Comparison of ENCODE assay signal across 1 cellular context in the genomic region with DNA sequence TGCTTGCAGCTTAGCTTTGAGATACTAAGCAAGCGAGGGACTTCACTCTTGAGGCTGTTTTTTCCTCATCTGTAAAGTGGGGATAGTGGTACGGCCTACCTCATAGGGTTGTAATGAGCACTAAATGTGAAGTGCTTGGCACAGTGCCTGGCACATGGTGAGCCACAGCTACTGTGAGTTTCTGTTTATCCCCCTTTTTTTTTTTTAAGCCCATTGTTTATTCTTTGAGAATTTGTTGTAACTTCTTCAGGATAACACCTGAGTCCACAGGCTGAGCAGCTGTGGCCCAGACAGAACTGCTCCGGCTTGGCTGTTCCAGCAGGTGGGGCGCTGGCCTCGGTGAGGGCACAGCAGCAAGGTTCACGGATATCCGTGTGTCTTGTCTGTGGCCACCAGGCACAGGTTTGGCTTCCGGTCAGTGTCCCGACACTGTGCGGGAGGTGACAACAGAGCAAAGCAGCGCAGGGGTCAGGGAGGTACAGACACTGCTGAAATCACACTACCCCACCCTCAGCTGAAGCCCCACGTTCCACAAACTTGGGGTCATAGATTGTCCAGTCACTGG.
TF ChIP-seq lines count a peak whose summit lies in the region.

No MANE protein-coding gene starts in this region.

TF ChIP-seq in WTC11, 78 proteins besides CTCF, POLR2A, EP300 and RAD21 (continued from another document):
- TF ChIP-seq E2F4 (CRISPR knock-in tag; IDR thresholded peaks at IDR 0.05; ENCODE audit: borderline replicate concordance, low read depth) = no peak
- no peak for TF ChIP-seq ATF2 (CRISPR knock-in tag; IDR thresholded peaks at IDR 0.05; ENCODE audit: borderline replicate concordance, low read depth)
- TF ChIP-seq, protein P1, sequence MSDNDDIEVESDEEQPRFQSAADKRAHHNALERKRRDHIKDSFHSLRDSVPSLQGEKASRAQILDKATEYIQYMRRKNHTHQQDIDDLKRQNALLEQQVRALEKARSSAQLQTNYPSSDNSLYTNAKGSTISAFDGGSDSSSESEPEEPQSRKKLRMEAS (CRISPR knock-in tag; IDR thresholded peaks at IDR 0.05) = no peak
- no peak for TF ChIP-seq SOX15 (CRISPR knock-in tag; IDR thresholded peaks at IDR 0.05)
- no peak for TF ChIP-seq ZNF512 (CRISPR knock-in tag; IDR thresholded peaks at IDR 0.05; ENCODE audit: borderline replicate concordance)
